19 cellular contexts compared by ENCODE assay signal in genomic region chr3:145952541-145952940, GRCh38.
DNase-seq lines count a peak whose midpoint lies in the region; ATAC-seq, FAIRE-seq and TF ChIP-seq lines count a peak whose summit lies in the region.
"Had no signal": no experiment of that assay in that cellular context is flagged by ENCODE, and none has a peak within 500 bp of the region (broad histone marks: within the 10 kb centered on the region; RNA-seq: fewer than 3 reads in every experiment).

No MANE protein-coding gene starts in this region.

- H3K9me1 ChIP-seq in endothelial cell of umbilical vein (replicated peaks; ENCODE audit: control insufficient read depth, extremely low read depth, insufficient read depth, low read length) = no peaks in the 10 kb centered on the region

- no peak for TF ChIP-seq CTCF in endothelial cell of umbilical vein (IDR thresholded peaks at IDR 0.05; ENCODE audit: extremely low read depth in 1 of 2, insufficient read depth in 1 of 2, low read depth in 1 of 2, low read length in 2 of 2)

- H3K4me3 ChIP-seq in MG63 (no peak overlapping the region), endothelial cell of umbilical vein (replicated peaks in 1 of 3; ENCODE audit: insufficient read depth in 1 of 3, low read depth in 1 of 3, low read length in 3 of 3) (no peak overlapping the region)
- H3K4me3 ChIP-seq: SK-N-MC, tibial nerve had no signal

- H3K9me3 ChIP-seq in MG63 = 0 out of 2 replicates have a peak, but pooled peaks cover 2% of the 10 kb centered on the region
- H3K9me3 ChIP-seq in endothelial cell of umbilical vein (replicated peaks; ENCODE audit: control insufficient read depth, insufficient read depth, low read length) = no peaks in the 10 kb centered on the region

- H3K27ac ChIP-seq in endothelial cell of umbilical vein (ENCODE audit: insufficient read depth, low read depth, low read length) = no peak overlapping the region
- H3K27ac ChIP-seq: SK-N-MC, tibial nerve had no signal

- no peaks in the 10 kb centered on the region for H4K20me1 ChIP-seq in endothelial cell of umbilical vein (replicated peaks; ENCODE audit: control insufficient read depth, extremely low read depth, insufficient read depth, low read length)

- DNase-seq in GM03348 (ENCODE audit: low spot score) = peak; percentile 64
- peak; percentile 2 for DNase-seq in MG63
- peak; percentile 30 for DNase-seq in endothelial cell of umbilical vein (ENCODE audit: low read depth, low spot score)
- DNase-seq in non-pigmented ciliary epithelial cell (ENCODE audit: low read depth) = peak; percentile 77
- DNase-seq in amniotic stem cell (lab: John Stamatoyannopoulos, UW) = no peak
- DNase-seq in activated CD4-positive, alpha-beta T cell treated with anti-CD3 and anti-CD28 coated beads for 4 hours = no peak
- DNase-seq: activated gamma-delta T cell treated with Interleukin-2 at 50 U/mL for 16 hours; caudate nucleus; endodermal cell; GDM1; left colon; naive thymus-derived CD4-positive, alpha-beta T cell; retina; stimulated activated CD4-positive, alpha-beta T cell treated with anti-CD3 and anti-CD28 coated beads, Interleukin-2, amount 100 ng/mL, for 48 hours had no signal

- BruUV-seq in endothelial cell of umbilical vein (replicated peaks; lab: Mats Ljungman, UMichigan) = no TSS peak

- TF ChIP-seq POLR2A in endothelial cell of umbilical vein (IDR thresholded peaks at IDR 0.05; ENCODE audit: low read depth, low read length) = no peak

- peak; percentile 31 for FAIRE-seq in endothelial cell of umbilical vein (lab: Jason Lieb, UNC)
- FAIRE-seq: GM19239 had no signal

- ATAC-seq in HG02571 (IDR thresholded peaks at IDR 0.05; ENCODE audit: unreplicated experiment) = no peak
- ATAC-seq: left colon; naive thymus-derived CD4-positive, alpha-beta T cell; WTC11 had no signal

- H2AFZ ChIP-seq in endothelial cell of umbilical vein (ENCODE audit: low read depth, low read length) = no peak overlapping the region

- H3K36me3 ChIP-seq in MG63 (no peaks in the 10 kb centered on the region), endothelial cell of umbilical vein (ENCODE audit: control insufficient read depth in 2 of 2, extremely low read depth in 1 of 2, insufficient read depth in 2 of 2, low read length in 2 of 2) (no peaks in the 10 kb centered on the region)
- H3K36me3 ChIP-seq: tibial nerve had no signal

- dilution Hi-C loops in endothelial cell of umbilical vein (cut with MboI; ENCODE audit: extremely low pct_ligation_motif_present, low sequenced_read_pairs) = no loop called here

- H3K4me2 ChIP-seq in endothelial cell of umbilical vein (ENCODE audit: insufficient read depth, low read length) = no peak overlapping the region

- intact Hi-C loops in endothelial cell of umbilical vein (cut with micrococcal nuclease) = no loop called here

- no peaks in the 10 kb centered on the region for H3K79me2 ChIP-seq in endothelial cell of umbilical vein (ENCODE audit: control insufficient read depth, insufficient read depth, low read length)

- no peak overlapping the region for H3K9ac ChIP-seq in endothelial cell of umbilical vein (replicated peaks; ENCODE audit: extremely low read depth, insufficient read depth, low read length)

- no peaks in the 10 kb centered on the region for H3K4me1 ChIP-seq in endothelial cell of umbilical vein (ENCODE audit: control insufficient read depth, extremely low read depth, insufficient read depth, low read length)
- H3K4me1 ChIP-seq: tibial nerve had no signal

- POLR2A ChIA-PET in endothelial cell of umbilical vein (lab: Charles Lee) = no interaction called here

- CTCF ChIA-PET in endothelial cell of umbilical vein (lab: Charles Lee) = no interaction called here

- H3K27me3 ChIP-seq in MG63 = no peaks in the 10 kb centered on the region
- no peaks in the 10 kb centered on the region for H3K27me3 ChIP-seq in endothelial cell of umbilical vein (ENCODE audit: control insufficient read depth in 2 of 2, insufficient read depth in 2 of 2, low read length in 2 of 2)
- H3K27me3 ChIP-seq: tibial nerve had no signal

TF ChIP-seq in endothelial cell of umbilical vein, 7 proteins besides CTCF, POLR2A, EP300 and RAD21:
- TF ChIP-seq POLR2AphosphoS5 (IDR thresholded peaks at IDR 0.05; ENCODE audit: insufficient read depth, low read depth, low read length) = no peak
- TF ChIP-seq GATA2 (IDR thresholded peaks at IDR 0.05; ENCODE audit: insufficient read depth, insufficient read length, low read depth, low read length) = no peak
- TF ChIP-seq JUN (IDR thresholded peaks at IDR 0.05; ENCODE audit: borderline replicate concordance, insufficient read depth, insufficient read length, low read depth) = no peak
- TF ChIP-seq MYC (IDR thresholded peaks at IDR 0.05; ENCODE audit: low read depth, low read length) = no peak
- TF ChIP-seq MAX (IDR thresholded peaks at IDR 0.05; ENCODE audit: insufficient read depth, insufficient read length) = no peak
- TF ChIP-seq FOS (IDR thresholded peaks at IDR 0.05; ENCODE audit: borderline replicate concordance, insufficient read depth, low read length) = no peak
- TF ChIP-seq EZH2 (IDR thresholded peaks at IDR 0.05; ENCODE audit: borderline replicate concordance, low read depth, low read length, severe bottlenecking) = no peak

Comparison
In these comparisons a context has a peak if more than half of its experiments do, and no peak if none do; other contexts are left out.
1. DNase-seq: peak in GM03348 (single experiment), MG63 (single experiment), endothelial cell of umbilical vein (single experiment) and non-pigmented ciliary epithelial cell (single experiment); none in amniotic stem cell (single experiment) and activated CD4-positive, alpha-beta T cell treated with anti-CD3 and anti-CD28 coated beads for 4 hours (0 of 2).